ENCODE assay signal across 22 cellular contexts in genomic region chr18:44503854-44504253, GRCh38.
DNase-seq lines count a peak whose midpoint lies in the region; ATAC-seq, FAIRE-seq and TF ChIP-seq lines count a peak whose summit lies in the region.
"Had no signal": no experiment of that assay in that cellular context is flagged by ENCODE, and none has a peak within 500 bp of the region (broad histone marks: within the 10 kb centered on the region; RNA-seq: fewer than 3 reads in every experiment).

No MANE protein-coding gene starts in this region.

- H3K79me2 ChIP-seq in SK-N-SH (ENCODE audit: insufficient read depth): no peaks in the 10 kb centered on the region

- H3K9me3 ChIP-seq in SK-N-SH: no peaks in the 10 kb centered on the region
- no peaks in the 10 kb centered on the region for H3K9me3 ChIP-seq in pancreas
- H3K9me3 ChIP-seq: Caco-2 had no signal

- no peak for TF ChIP-seq EP300 in SK-N-SH (IDR thresholded peaks at IDR 0.05; ENCODE audit: borderline replicate concordance in 1 of 2, low read depth in 1 of 2, low read length in 1 of 2)

- ATAC-seq in pancreas (no peak), HG03571 (IDR thresholded peaks at IDR 0.05; ENCODE audit: unreplicated experiment) (no peak), GM18861 (IDR thresholded peaks at IDR 0.05; ENCODE audit: unreplicated experiment) (no peak)
- ATAC-seq: HCT116 had no signal

- H4K20me1 ChIP-seq in SK-N-SH (ENCODE audit: insufficient read depth): no peaks in the 10 kb centered on the region

- intact Hi-C loops in pancreas (cut with DNase I): no loop called here

- TF ChIP-seq CTCF in SK-N-SH (IDR thresholded peaks at IDR 0.05) (no peak), pancreas (IDR thresholded peaks at IDR 0.05) (no peak)

- no peak for TF ChIP-seq RAD21 in SK-N-SH (IDR thresholded peaks at IDR 0.05; ENCODE audit: low read length)

- H3F3A ChIP-seq in SK-N-SH (replicated peaks; ENCODE audit: insufficient read depth): no peaks in the 10 kb centered on the region

- H3K9me2 ChIP-seq in SK-N-SH: no peaks in the 10 kb centered on the region

- H3K27me3 ChIP-seq in SK-N-SH (ENCODE audit: insufficient read depth): no peaks in the 10 kb centered on the region
- H3K27me3 ChIP-seq in pancreas: no peaks in the 10 kb centered on the region

- H2AFZ ChIP-seq in SK-N-SH (ENCODE audit: low read depth): no peak overlapping the region

- CTCF ChIA-PET in SK-N-SH (lab: Yijun Ruan, JAX): no interaction called here

- POLR2A ChIA-PET in SK-N-SH (lab: Yijun Ruan, JAX): no interaction called here

- H3K4me3 ChIP-seq in SK-N-SH (ENCODE audit: low read depth in 2 of 2, low read length in 1 of 2) (no peak overlapping the region), pancreas (no peak overlapping the region)

- 81% methylated on average over 1 of the region's 1 CpG for WGBS in SK-N-SH (ENCODE audit: low lambda C conversion rate)
- WGBS in pancreas, 2 donors: 49 to 51% methylated on average over 1 of the region's 1 CpG

- H3K4me2 ChIP-seq in SK-N-SH: no peak overlapping the region

- FAIRE-seq in islet of Langerhans (lab: Jason Lieb, UNC) (peak; percentile 13), pancreas (lab: Jason Lieb, UNC) (peak; percentile 57)
- FAIRE-seq: A204.1, D721Med, GM12892, HTR-8/SVneo had no signal

- no peak for DNase-seq in SK-N-SH
- DNase-seq in pancreas: no peak
- no peak for DNase-seq in NCI-H1417 (lab: John Stamatoyannopoulos, UW)
- DNase-seq: ACHN; Caco-2; CD4-positive, alpha-beta T cell; DMS153; DMS79; GDM1; GOT3; H7; HFFc6; IMR-90 had no signal

- H3K9ac ChIP-seq in SK-N-SH: no peak overlapping the region

- H3K4me1 ChIP-seq in SK-N-SH (ENCODE audit: control insufficient read depth in 1 of 2, insufficient read depth in 2 of 2, low read depth in 1 of 2, low read length in 1 of 2) (no peaks in the 10 kb centered on the region), pancreas (no peaks in the 10 kb centered on the region)
- H3K4me1 ChIP-seq: Caco-2 had no signal

- H3K27ac ChIP-seq in SK-N-SH (ENCODE audit: low read depth in 2 of 2, low read length in 1 of 2): no peak overlapping the region
- H3K27ac ChIP-seq in pancreas: no peak overlapping the region
- H3K27ac ChIP-seq: C4-2B had no signal

- H3K36me3 ChIP-seq in SK-N-SH (replicated peaks in 1 of 2; ENCODE audit: control insufficient read depth in 1 of 2, insufficient read depth in 2 of 2, low read length in 1 of 2) (no peaks in the 10 kb centered on the region), pancreas (no peaks in the 10 kb centered on the region)

TF ChIP-seq in SK-N-SH, 30 proteins besides CTCF, POLR2A, EP300 and RAD21:
- no peak for TF ChIP-seq TEAD4 (IDR thresholded peaks at IDR 0.05; ENCODE audit: borderline replicate concordance, insufficient read depth)
- 0 out of 2 replicates have a peak, but pooled peaks have one; percentile 17 for TF ChIP-seq PBX3 (IDR thresholded peaks at IDR 0.05)
TF ChIP-seq in SK-N-SH: peak in this region for 1.
